Comparison of ENCODE assay signal across 9 cellular contexts in the genomic region with DNA sequence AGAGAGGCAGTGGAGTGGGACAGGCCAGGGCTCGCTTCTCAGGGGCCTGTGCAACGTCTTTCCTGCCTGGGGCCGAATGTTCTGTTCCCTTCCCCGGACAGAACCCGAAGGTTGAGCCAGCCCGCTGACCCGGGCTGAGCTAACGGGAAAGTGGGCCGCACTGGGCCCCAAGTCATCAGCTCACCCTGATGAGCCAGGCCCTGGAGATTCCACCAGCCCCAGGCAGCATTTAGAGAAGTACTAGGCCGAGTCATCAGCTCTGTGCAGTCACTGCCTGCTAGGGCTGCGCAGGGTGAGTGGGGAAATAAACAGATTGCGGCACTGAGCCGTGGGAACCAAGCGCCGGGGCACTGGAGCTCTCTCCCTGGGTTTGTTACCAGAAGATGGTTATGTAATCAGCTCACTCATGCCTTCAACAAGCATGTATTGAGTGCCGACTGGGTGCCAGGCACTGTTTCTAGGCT. TPM values are rescaled to one million over a fixed set of nuclear protein-coding genes. Genes with fewer than 3 reads are reported as not detected.
DNase-seq lines count a peak whose midpoint lies in the region; ATAC-seq, FAIRE-seq and TF ChIP-seq lines count a peak whose summit lies in the region.
"Had no signal": no experiment of that assay in that cellular context is flagged by ENCODE, and none has a peak within 500 bp of the region (broad histone marks: within the 10 kb centered on the region; RNA-seq: fewer than 3 reads in every experiment).

No MANE protein-coding gene starts in this region.

- H3K4me1 ChIP-seq in kidney (ENCODE audit: control insufficient read depth in 1 of 2, insufficient read depth in 1 of 2, low read depth in 1 of 2, low read length in 2 of 2): no peaks in the 10 kb centered on the region
- H3K4me1 ChIP-seq in subcutaneous abdominal adipose tissue (ENCODE audit: control insufficient read depth in 5 of 5, insufficient read depth in 5 of 5, low read length in 5 of 5): peaks cover 24 to 50% (median 40%) of the 10 kb centered on the region in 5 donors

- no peak for FAIRE-seq in kidney (lab: Jason Lieb, UNC)

- TF ChIP-seq CTCF in kidney (IDR thresholded peaks at IDR 0.05; ENCODE audit: borderline replicate concordance, extremely low read depth, insufficient read depth): no peak

- H3K9ac ChIP-seq in kidney (ENCODE audit: low read length in 2 of 2): no peak overlapping the region
- H3K9ac ChIP-seq in subcutaneous abdominal adipose tissue (ENCODE audit: low read length in 5 of 5): peak overlapping the region in 4 of 5 donors; percentile 25 to 75 (median 54)

- peaks cover 0 to 4% (median 0%) of the 10 kb centered on the region in 5 donors for H3K27me3 ChIP-seq in subcutaneous abdominal adipose tissue (ENCODE audit: control insufficient read depth in 5 of 5, insufficient read depth in 4 of 5, low read length in 5 of 5)

- no peaks in the 10 kb centered on the region for H3K9me3 ChIP-seq in kidney (ENCODE audit: control insufficient read depth in 1 of 2, low read length in 2 of 2)
- no peaks in the 10 kb centered on the region for H3K9me3 ChIP-seq in subcutaneous abdominal adipose tissue (ENCODE audit: control insufficient read depth in 5 of 5, low read length in 5 of 5)

- no peak overlapping the region for H3K4me3 ChIP-seq in kidney (ENCODE audit: low read length in 2 of 2)
- peak overlapping the region in 1 of 5 donors; percentile 10 for H3K4me3 ChIP-seq in subcutaneous abdominal adipose tissue (ENCODE audit: low read depth in 1 of 5, low read length in 5 of 5)

- DNase-seq in HPDE6-E6E7 (ENCODE audit: extremely low spot score): peak; percentile 89
- DNase-seq in astrocyte of the hippocampus (ENCODE audit: low read depth, low spot score): peak; percentile 70
- peak; percentile 77 for DNase-seq in kidney
- DNase-seq in activated CD8-positive, alpha-beta memory T cell treated with anti-CD3 and anti-CD28 coated beads for 24 hours: no peak
- no peak for DNase-seq in activated CD8-positive, alpha-beta memory T cell treated with anti-CD3 and anti-CD28 coated beads, Interleukin-2, amount 50 U/mL, for 48 hours
- DNase-seq in DMS53 treated with DMSO at 0.1 percent for 48 hours (lab: John Stamatoyannopoulos, UW; ENCODE audit: unreplicated experiment): no peak

- H3K36me3 ChIP-seq in kidney (ENCODE audit: control insufficient read depth in 1 of 2, insufficient read depth in 2 of 2, low read length in 2 of 2) (no peaks in the 10 kb centered on the region), subcutaneous abdominal adipose tissue (ENCODE audit: control insufficient read depth in 5 of 5, insufficient read depth in 5 of 5, low read length in 5 of 5) (no peaks in the 10 kb centered on the region)

- no peak for ATAC-seq in HG03139 (IDR thresholded peaks at IDR 0.05; ENCODE audit: unreplicated experiment)
- ATAC-seq: WTC11 had no signal

- peak overlapping the region in 1 of 2 donors; percentile 20 for H3K27ac ChIP-seq in kidney (ENCODE audit: low read depth in 2 of 2, low read length in 2 of 2)
- H3K27ac ChIP-seq in subcutaneous abdominal adipose tissue (ENCODE audit: low read depth, low read length): peak overlapping the region; percentile 84

- intact Hi-C loops in kidney (cut with DNase I): no loop called here

RNA-seq across cellular contexts. Expression of a gene that starts 29.1 kb away (rescaled TPM):
- 172 TPM for total RNA-seq in kidney
- 298 TPM for polyA plus RNA-seq in kidney (ENCODE audit: insufficient read depth, low read depth, low replicate concordance)

RNA-seq across cellular contexts. Expression of a gene that starts 33.9 kb away (rescaled TPM):
- total RNA-seq in kidney: 183 TPM
- 88.0 TPM for polyA plus RNA-seq in kidney (ENCODE audit: insufficient read depth, low read depth, low replicate concordance)

Comparison
In these comparisons a context has a peak if more than half of its experiments do, and no peak if none do; other contexts are left out.
1. DNase-seq: peak in HPDE6-E6E7 (single experiment), astrocyte of the hippocampus (single experiment) and kidney (single experiment); none in activated CD8-positive, alpha-beta memory T cell treated with anti-CD3 and anti-CD28 coated beads for 24 hours (single experiment), activated CD8-positive, alpha-beta memory T cell treated with anti-CD3 and anti-CD28 coated beads, Interleukin-2, amount 50 U/mL, for 48 hours (single experiment) and DMS53 treated with DMSO at 0.1 percent for 48 hours (single experiment).
2. H3K9ac ChIP-seq: peak in subcutaneous abdominal adipose tissue (4 of 5); none in kidney (0 of 2).